8 cellular contexts compared by ENCODE assay signal in genomic region chr5:140569197-140569596, GRCh38. TPM values are rescaled to one million over a fixed set of nuclear protein-coding genes. Genes with fewer than 3 reads are reported as not detected.
A peak's percentile ranks its signal among the peaks of the same experiment; 100 is the strongest.
DNase-seq lines count a peak whose midpoint lies in the region; ATAC-seq and TF ChIP-seq lines count a peak whose summit lies in the region.
"Had no signal": no experiment of that assay in that cellular context is flagged by ENCODE, and none has a peak within 500 bp of the region (broad histone marks: within the 10 kb centered on the region; RNA-seq: fewer than 3 reads in every experiment).

No MANE protein-coding gene starts in this region.

- H3K9me3 Mint-ChIP-seq in IgD-negative memory B cell: no peaks in the 10 kb centered on the region
- no peaks in the 10 kb centered on the region for H3K9me3 Mint-ChIP-seq in stimulated activated naive B cell treated with anti-CD40 and anti-IgM and Interleukin-4, amounts not matched to agents 10 μg/mL and 1 μg/mL and 100 μg/mL, for 72 hours

- H3K4me1 Mint-ChIP-seq in IgD-negative memory B cell: peaks cover 20 to 31% (median 26%) of the 10 kb centered on the region in 3 donors
- H3K4me1 Mint-ChIP-seq in stimulated activated naive B cell treated with anti-CD40 and anti-IgM and Interleukin-4, amounts not matched to agents 10 μg/mL and 1 μg/mL and 100 μg/mL, for 72 hours: peaks cover 37 to 47% of the 10 kb centered on the region in 2 donors

- ATAC-seq in GM19043 (IDR thresholded peaks at IDR 0.05; ENCODE audit: low read depth, unreplicated experiment): peak; percentile 32
- ATAC-seq in stimulated activated naive B cell treated with anti-CD40 and anti-IgM and Interleukin-4, amounts not matched to agents 10 μg/mL and 1 μg/mL and 100 μg/mL, for 72 hours (replicated peaks): no peak

- H3K4me3 Mint-ChIP-seq in IgD-negative memory B cell: peak overlapping the region in 3 of 4 donors; percentile 67 to 88 (median 79)
- peak overlapping the region; percentile 44 to 62 for H3K4me3 Mint-ChIP-seq in stimulated activated naive B cell treated with anti-CD40 and anti-IgM and Interleukin-4, amounts not matched to agents 10 μg/mL and 1 μg/mL and 100 μg/mL, for 72 hours

- H3K27me3 Mint-ChIP-seq in IgD-negative memory B cell: no peaks in the 10 kb centered on the region
- H3K27me3 Mint-ChIP-seq in stimulated activated naive B cell treated with anti-CD40 and anti-IgM and Interleukin-4, amounts not matched to agents 10 μg/mL and 1 μg/mL and 100 μg/mL, for 72 hours: no peaks in the 10 kb centered on the region

- no peak for TF ChIP-seq POLR2A in erythroblast (IDR thresholded peaks at IDR 0.05; ENCODE audit: low read length)

- H3K27me3 ChIP-seq in esophagus (ENCODE audit: control insufficient read depth in 1 of 2, insufficient read depth in 2 of 2, low read length in 2 of 2): no peaks in the 10 kb centered on the region

- peaks cover 18% of the 10 kb centered on the region for H3K36me3 Mint-ChIP-seq in IgD-negative memory B cell
- peaks cover 31 to 50% of the 10 kb centered on the region in 2 donors for H3K36me3 Mint-ChIP-seq in stimulated activated naive B cell treated with anti-CD40 and anti-IgM and Interleukin-4, amounts not matched to agents 10 μg/mL and 1 μg/mL and 100 μg/mL, for 72 hours

- WGBS in esophagus, 2 donors: 50 to 56% methylated on average over 4 of the region's 4 CpGs

- no peaks in the 10 kb centered on the region for H3K9me3 ChIP-seq in esophagus (ENCODE audit: control insufficient read depth in 2 of 2, insufficient read depth in 1 of 2, low read depth in 1 of 2, low read length in 1 of 2)

- peak overlapping the region; percentile 26 to 41 for H3K27ac ChIP-seq in esophagus (ENCODE audit: low read depth in 2 of 2, low read length in 1 of 2)

- no peak for DNase-seq in stimulated activated naive B cell treated with anti-CD40 and anti-IgM and Interleukin-4, amounts not matched to agents 10 μg/mL and 1 μg/mL and 100 μg/mL, for 72 hours
- DNase-seq in erythroblast (lab: John Stamatoyannopoulos, UW) (no peak), HCEC 1CT (no peak), GM03348 (ENCODE audit: low spot score) (no peak)
- DNase-seq: cortex of kidney had no signal

- H3K27ac Mint-ChIP-seq in IgD-negative memory B cell: peak overlapping the region; percentile 95 to 98 (median 97)
- peak overlapping the region; percentile 95 for H3K27ac Mint-ChIP-seq in stimulated activated naive B cell treated with anti-CD40 and anti-IgM and Interleukin-4, amounts not matched to agents 10 μg/mL and 1 μg/mL and 100 μg/mL, for 72 hours

- H3K4me3 ChIP-seq in esophagus (ENCODE audit: low read depth in 1 of 2, low read length in 2 of 2): no peak overlapping the region

- H3K4me1 ChIP-seq in esophagus (ENCODE audit: control insufficient read depth in 2 of 2, insufficient read depth in 2 of 2, low read length in 1 of 2): peaks cover 4 to 11% of the 10 kb centered on the region in 2 donors

- H3K36me3 ChIP-seq in esophagus (ENCODE audit: control insufficient read depth in 2 of 2, insufficient read depth in 2 of 2, low read length in 1 of 2): peaks cover 16 to 20% of the 10 kb centered on the region in 2 donors

RNA-seq across cellular contexts. Expression of gene SLC35A4, which starts 4.6 kb away (rescaled TPM):
- polyA plus RNA-seq in IgD-negative memory B cell: 79.8 TPM
- 10 to 100 TPM; 26.2 to 42.3 TPM for polyA plus RNA-seq in esophagus

RNA-seq across cellular contexts. Expression of gene APBB3, which starts 4.8 kb away (rescaled TPM):
- polyA plus RNA-seq in IgD-negative memory B cell: 4.4 TPM
- 10 to 100 TPM; 10.9 to 20.7 TPM for polyA plus RNA-seq in esophagus

RNA-seq across cellular contexts. Expression of gene SRA1, which starts 11.9 kb away (rescaled TPM):
- polyA plus RNA-seq in IgD-negative memory B cell (31.8 TPM), esophagus (10 to 100 TPM; 23.1 to 23.7 TPM)

RNA-seq across cellular contexts. Expression of gene EIF4EBP3, which starts 21.7 kb away (rescaled TPM):
- polyA plus RNA-seq in IgD-negative memory B cell: 32.9 TPM
- polyA plus RNA-seq in esophagus: 10 to 100 TPM; 27.6 to 38.2 TPM
